8 cellular contexts compared by ENCODE assay signal in the genomic region with DNA sequence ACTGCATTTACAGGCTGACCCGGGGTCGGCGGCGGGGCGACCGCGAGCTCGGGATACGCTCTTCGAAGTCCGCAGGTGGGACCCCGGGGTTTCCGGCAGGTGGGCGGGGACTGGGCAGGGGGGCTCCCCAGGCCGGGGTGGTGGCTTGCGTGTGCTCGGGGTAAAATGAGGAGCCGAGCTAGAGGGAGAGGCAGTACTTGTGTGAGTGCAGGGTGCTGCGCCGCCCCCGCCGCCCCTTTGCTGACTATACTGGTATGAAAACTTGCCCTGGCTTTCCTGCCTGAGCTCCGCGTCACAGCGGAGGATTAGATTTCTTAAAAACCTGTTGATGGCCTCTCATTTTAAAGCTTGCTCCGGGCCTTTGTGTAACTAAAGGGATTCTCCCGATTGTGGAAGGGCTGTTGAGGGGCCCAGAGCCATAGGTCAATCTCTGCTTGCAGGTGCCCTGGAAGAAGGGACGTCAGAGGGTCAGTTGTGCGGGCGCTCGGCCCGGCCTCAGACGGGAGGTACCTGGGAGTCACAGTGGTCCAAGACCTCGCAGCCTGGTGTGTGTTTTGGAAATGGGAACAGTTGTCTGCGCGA. TPM values are rescaled to one million over a fixed set of nuclear protein-coding genes. Genes with fewer than 3 reads are reported as not detected.
DNase-seq lines count a peak whose midpoint lies in the region; ATAC-seq and TF ChIP-seq lines count a peak whose summit lies in the region.

No MANE protein-coding gene starts in this region.

- H3K27ac ChIP-seq in HUES6 (ENCODE audit: low read depth, low read length) (peak overlapping the region; percentile 66; the same call in 1 of the 2 replicates), trophoblast cell (ENCODE audit: low read depth, low read length) (peak overlapping the region; percentile 89), tibial artery (peak overlapping the region; percentile 89 to 91)

- H3K27me3 Mint-ChIP-seq in Calu3 (ENCODE audit: unreplicated experiment): no peaks in the 10 kb centered on the region
- H3K27me3 Mint-ChIP-seq in activated naive CD8-positive, alpha-beta T cell treated with anti-CD3 and anti-CD28 coated beads, Interleukin-2, amount 10 ng/mL, durations not matched to agents 7 days and 5 days: no peaks in the 10 kb centered on the region

- peaks cover 3% of the 10 kb centered on the region for H3K79me2 ChIP-seq in trophoblast cell (ENCODE audit: control insufficient read depth, insufficient read depth, low read length, poor library complexity)

- no peak overlapping the region for H3K14ac ChIP-seq in trophoblast cell (ENCODE audit: low read length)

- peak overlapping the region; percentile 18 for H4K91ac ChIP-seq in trophoblast cell (ENCODE audit: low read depth, low read length)

- no peak overlapping the region for H3K4ac ChIP-seq in trophoblast cell (ENCODE audit: low read depth, low read length)

- H3K4me1 Mint-ChIP-seq in Calu3 (ENCODE audit: low read depth, unreplicated experiment): peaks cover 33% of the 10 kb centered on the region
- peaks cover 12% of the 10 kb centered on the region for H3K4me1 Mint-ChIP-seq in activated naive CD8-positive, alpha-beta T cell treated with anti-CD3 and anti-CD28 coated beads, Interleukin-2, amount 10 ng/mL, durations not matched to agents 7 days and 5 days

- peak overlapping the region; percentile 83 for H3K4me3 Mint-ChIP-seq in Calu3 (ENCODE audit: low read depth, unreplicated experiment)
- H3K4me3 Mint-ChIP-seq in activated naive CD8-positive, alpha-beta T cell treated with anti-CD3 and anti-CD28 coated beads, Interleukin-2, amount 10 ng/mL, durations not matched to agents 7 days and 5 days: peak overlapping the region; percentile 92

- H2BK5ac ChIP-seq in trophoblast cell (ENCODE audit: low read depth, low read length, poor library complexity): no peak overlapping the region

- WGBS in trophoblast cell (ENCODE audit: extremely low coverage, insufficient coverage, insufficient read length): no CpG with 5 or more reads among the region's 36 CpGs

- H4K12ac ChIP-seq in trophoblast cell (ENCODE audit: low read depth, low read length): no peak overlapping the region

- CTCF ChIA-PET in Calu3 (lab: Charles Lee): interaction anchor here (0.8 to 1.6 kb wide), 6 partner anchors 10 to 327 kb away, joined by 3 to 8 read pairs (median 3); partner anchors contain the start of gene FAM185A

- no peak overlapping the region for H2BK120ac ChIP-seq in trophoblast cell (ENCODE audit: insufficient read depth, low read length, poor library complexity)

- in situ Hi-C loops in SK-MEL-5 (cut with HindIII; ENCODE audit: low pct_unique_long_range_greater_than_20kb, low sequenced_read_pairs): no loop called here

- H3K9me3 ChIP-seq in HUES6 (ENCODE audit: control insufficient read depth, insufficient read depth, low read depth, low read length) (no peaks in the 10 kb centered on the region), trophoblast cell (ENCODE audit: insufficient read depth, low read depth, low read length) (peaks cover 1% of the 10 kb centered on the region), tibial artery (no peaks in the 10 kb centered on the region)

- H3K4me1 ChIP-seq in HUES6 (ENCODE audit: control insufficient read depth, insufficient read depth, low read length) (no peaks in the 10 kb centered on the region), trophoblast cell (ENCODE audit: control insufficient read depth in 1 of 2, insufficient read depth in 2 of 2, low read length in 2 of 2) (no peaks in the 10 kb centered on the region), tibial artery (peaks cover 0 to 24% (median 15%) of the 10 kb centered on the region in 4 donors)

- H3K4me2 ChIP-seq in trophoblast cell (ENCODE audit: low read length): peak overlapping the region; percentile 83

- DNase-seq in Calu3 (peak; percentile 43), SK-MEL-5 (ENCODE audit: low read depth, low spot score) (peak; percentile 37), Right ventricle myocardium superior (peak; percentile 67), trophoblast cell (peak; percentile 46 to 60), tibial artery (peak; percentile 53 to 76)
- DNase-seq in activated naive CD8-positive, alpha-beta T cell treated with anti-CD3 and anti-CD28 coated beads, Interleukin-2, amount 10 ng/mL, durations not matched to agents 7 days and 5 days: no peak

- POLR2A ChIA-PET in activated naive CD8-positive, alpha-beta T cell treated with anti-CD3 and anti-CD28 coated beads, Interleukin-2, amount 10 ng/mL, durations not matched to agents 7 days and 5 days (lab: Charles Lee): interaction anchor here (0.5 to 2.6 kb wide), 13 partner anchors 9 to 327 kb away, joined by 3 to 21 read pairs (median 4); partner anchors contain the start of genes FAM185A and NAPEPLD

- H3K36me3 ChIP-seq in HUES6 (ENCODE audit: control insufficient read depth, insufficient read depth, low read length): no peaks in the 10 kb centered on the region
- H3K36me3 ChIP-seq in trophoblast cell (ENCODE audit: control insufficient read depth in 1 of 2, insufficient read depth in 2 of 2, low read length in 2 of 2): no peaks in the 10 kb centered on the region
- peaks cover 0 to 4% (median 0%) of the 10 kb centered on the region in 3 donors for H3K36me3 ChIP-seq in tibial artery

- BruUV-seq in Calu3 (replicated peaks; lab: Mats Ljungman, UMichigan): TSS peak; percentile 52

- peak overlapping the region; percentile 55 for H3K9ac ChIP-seq in HUES6 (ENCODE audit: low read length)
- peak overlapping the region; percentile 75 for H3K9ac ChIP-seq in trophoblast cell (ENCODE audit: low read length)

- H2AK5ac ChIP-seq in trophoblast cell (ENCODE audit: low read length): no peak overlapping the region

- H3K4me3 ChIP-seq in HUES6 (ENCODE audit: low read depth, low read length): peak overlapping the region; percentile 90
- peak overlapping the region; percentile 95 for H3K4me3 ChIP-seq in trophoblast cell (ENCODE audit: low read depth, low read length)
- H3K4me3 ChIP-seq in tibial artery: peak overlapping the region; percentile 64 to 70

- no peak overlapping the region for H2BK12ac ChIP-seq in trophoblast cell (ENCODE audit: low read length)

- no peak overlapping the region for H3K23ac ChIP-seq in trophoblast cell (ENCODE audit: low read length)

- H3K18ac ChIP-seq in trophoblast cell (ENCODE audit: low read length): peak overlapping the region; percentile 2

- peak overlapping the region; percentile 26 for H2AFZ ChIP-seq in trophoblast cell (ENCODE audit: insufficient read depth, low read length, poor library complexity)

- ATAC-seq in GM21447 (IDR thresholded peaks at IDR 0.05; ENCODE audit: unreplicated experiment): peak; percentile 47
- ATAC-seq in activated naive CD8-positive, alpha-beta T cell treated with anti-CD3 and anti-CD28 coated beads, Interleukin-2, amount 10 ng/mL, durations not matched to agents 7 days and 5 days (ENCODE audit: low read depth): peak; percentile 73
- ATAC-seq in Right ventricle myocardium superior (ENCODE audit: poor library complexity): peak; percentile 3

- H3K27me3 ChIP-seq in HUES6 (ENCODE audit: control insufficient read depth, insufficient read depth, low read length) (no peaks in the 10 kb centered on the region), trophoblast cell (ENCODE audit: insufficient read depth, low read length) (no peaks in the 10 kb centered on the region), tibial artery (no peaks in the 10 kb centered on the region)

- intact Hi-C loops in Calu3 (cut with micrococcal nuclease; ENCODE audit: unreplicated experiment) (loop anchor here (5.0 kb wide), 1 partner anchor 72 kb away; the partner anchor contains the start of gene NAPEPLD), Right ventricle myocardium superior (cut with DNase I) (no loop called here), tibial artery (cut with DNase I; ENCODE audit: low total_unique reads) (loop anchor here (5.0 to 10.0 kb wide), 2 partner anchors 69 to 267 kb away; partner anchors contain the start of genes DNAJC2 and NAPEPLD)

- H3K9me3 Mint-ChIP-seq in Calu3 (ENCODE audit: low read depth, unreplicated experiment): no peaks in the 10 kb centered on the region
- no peaks in the 10 kb centered on the region for H3K9me3 Mint-ChIP-seq in activated naive CD8-positive, alpha-beta T cell treated with anti-CD3 and anti-CD28 coated beads, Interleukin-2, amount 10 ng/mL, durations not matched to agents 7 days and 5 days

- H3K79me1 ChIP-seq in trophoblast cell (ENCODE audit: low read length): peaks cover 4% of the 10 kb centered on the region

- H3K36me3 Mint-ChIP-seq in Calu3 (ENCODE audit: insufficient read depth, unreplicated experiment): peaks cover 34% of the 10 kb centered on the region
- peaks cover 11% of the 10 kb centered on the region for H3K36me3 Mint-ChIP-seq in activated naive CD8-positive, alpha-beta T cell treated with anti-CD3 and anti-CD28 coated beads, Interleukin-2, amount 10 ng/mL, durations not matched to agents 7 days and 5 days

- peak overlapping the region; percentile 42 for H4K8ac ChIP-seq in trophoblast cell (ENCODE audit: low read depth, low read length)

- peak overlapping the region; percentile 78 for H3K27ac Mint-ChIP-seq in Calu3 (ENCODE audit: unreplicated experiment)
- peak overlapping the region; percentile 92 for H3K27ac Mint-ChIP-seq in activated naive CD8-positive, alpha-beta T cell treated with anti-CD3 and anti-CD28 coated beads, Interleukin-2, amount 10 ng/mL, durations not matched to agents 7 days and 5 days

- TF ChIP-seq CTCF in Calu3 (IDR thresholded peaks at IDR 0.05; ENCODE audit: unreplicated experiment): no peak
- TF ChIP-seq CTCF in tibial artery (IDR thresholded peaks at IDR 0.05): no peak

RNA-seq across cellular contexts. Expression of gene ARMC10, which starts 0.5 kb away (rescaled TPM):
- total RNA-seq in Calu3 (2022): 34.5 and 41.0 TPM in 2 replicates
- total RNA-seq in SK-MEL-5 (2014; rRNA removed; shearing (Covaris generic)): 93.5 and 98.1 TPM in 2 replicates
- 51.8 and 64.0 TPM in 2 replicates for polyA plus RNA-seq in SK-MEL-5 (2015; cell fraction: cytosol; rRNA removed)
- polyA plus RNA-seq in SK-MEL-5 (2015; cell fraction: nucleus; rRNA removed): 25.9 and 51.0 TPM in 2 replicates
- 10 to 100 TPM; 22.1 to 27.7 TPM for total RNA-seq in activated naive CD8-positive, alpha-beta T cell treated with anti-CD3 and anti-CD28 coated beads, Interleukin-2, amount 10 ng/mL, durations not matched to agents 7 days and 5 days
- total RNA-seq in Right ventricle myocardium superior: 18.6 TPM
- polyA plus RNA-seq in trophoblast cell (2013): 14.8 and 16.6 TPM in 2 replicates

RNA-seq across cellular contexts. Expression of gene FBXL13, which starts 0.8 kb away (rescaled TPM):
- total RNA-seq in Calu3 (2022): 1.3 and 2.6 TPM in 2 replicates
- 3.2 and 3.4 TPM in 2 replicates for total RNA-seq in SK-MEL-5 (2014; rRNA removed; shearing (Covaris generic))
- polyA plus RNA-seq in SK-MEL-5 (2015; cell fraction: cytosol; rRNA removed): 1.6 and 1.9 TPM in 2 replicates
- 2.2 and 3.8 TPM in 2 replicates for polyA plus RNA-seq in SK-MEL-5 (2015; cell fraction: nucleus; rRNA removed)
- total RNA-seq in activated naive CD8-positive, alpha-beta T cell treated with anti-CD3 and anti-CD28 coated beads, Interleukin-2, amount 10 ng/mL, durations not matched to agents 7 days and 5 days: 1 to 10 TPM in 1 of 2 experiments, under 1 TPM in 1; 0.65 to 1.4 TPM
- 0.51 TPM for total RNA-seq in Right ventricle myocardium superior
- 0.22 TPM in 2 replicates for polyA plus RNA-seq in trophoblast cell (2013)

Comparison
In these comparisons a context has a peak if more than half of its experiments do, and no peak if none do; other contexts are left out.
1. ATAC-seq: peak in every context shown above with its lines; median percentile 73 in activated naive CD8-positive, alpha-beta T cell treated with anti-CD3 and anti-CD28 coated beads, Interleukin-2, amount 10 ng/mL, durations not matched to agents 7 days and 5 days; 47 in GM21447; 3 in Right ventricle myocardium superior.